In genomic region chr11:19418221-19418620, GRCh38 we compare ENCODE assay signal across 21 cellular contexts.
DNase-seq lines count a peak whose midpoint lies in the region; ATAC-seq, FAIRE-seq and TF ChIP-seq lines count a peak whose summit lies in the region.
"Had no signal": no experiment of that assay in that cellular context is flagged by ENCODE, and none has a peak within 500 bp of the region (broad histone marks: within the 10 kb centered on the region; RNA-seq: fewer than 3 reads in every experiment).

No MANE protein-coding gene starts in this region.

- POLR2A ChIA-PET in A549 (lab: Yijun Ruan, JAX): no interaction called here
- POLR2A ChIA-PET in IMR-90 (lab: Charles Lee; ENCODE audit: unreplicated experiment): no interaction called here

- H2AFZ ChIP-seq in IMR-90 (replicated peaks; ENCODE audit: low read length, poor library complexity) (no peak overlapping the region), neural progenitor cell (replicated peaks) (no peak overlapping the region)
- H2AFZ ChIP-seq: GM23338 had no signal

- H3K9me3 ChIP-seq in A549 (no peaks in the 10 kb centered on the region), IMR-90 (ENCODE audit: control insufficient read depth, insufficient read depth, low read length) (no peaks in the 10 kb centered on the region), RWPE2 (ENCODE audit: severe bottlenecking) (no peaks in the 10 kb centered on the region), neural progenitor cell (ENCODE audit: low read depth) (no peaks in the 10 kb centered on the region)

- H2AK9ac ChIP-seq in IMR-90 (replicated peaks; ENCODE audit: low read depth, low read length, poor library complexity): peak overlapping the region; percentile 43

- H3K4me2 ChIP-seq in A549 (peak overlapping the region; percentile 82; the same call in 2 of the 3 replicates), IMR-90 (ENCODE audit: low read depth, low read length) (no peak overlapping the region), neural progenitor cell (no peak overlapping the region)
- H3K4me2 ChIP-seq: GM23338 had no signal

- CTCF ChIA-PET in A549 (lab: Yijun Ruan, JAX) (interaction anchor here (1.0 to 1.9 kb wide), 2 partner anchors 8 to 38 kb away, joined by 3 to 4 read pairs; no protein-coding TSS in a partner anchor), IMR-90 (lab: Yijun Ruan, JAX) (interaction anchor here (1.0 kb wide), 1 partner anchor 67 kb away, joined by 3 read pairs; no protein-coding TSS in a partner anchor)

- no peak for TF ChIP-seq EP300 in A549 (IDR thresholded peaks at IDR 0.05)

- no peak overlapping the region for H3K56ac ChIP-seq in IMR-90 (ENCODE audit: extremely low read depth, insufficient read depth, low read length)

- no peak overlapping the region; the same call in 1 of the 2 replicates for H3K23ac ChIP-seq in IMR-90 (ENCODE audit: low read depth, low read length)

- ATAC-seq in A549 (no peak), IMR-90 (ENCODE audit: low read depth) (no peak), RWPE2 (ENCODE audit: low read depth) (no peak), GM18870 (IDR thresholded peaks at IDR 0.05; ENCODE audit: unreplicated experiment) (no peak), HG02973 (IDR thresholded peaks at IDR 0.05; ENCODE audit: unreplicated experiment) (no peak)
- ATAC-seq: CD8-positive, alpha-beta T cell; GM23338; HCT116 had no signal

- H3K4me3 Mint-ChIP-seq in neural progenitor cell: no peak overlapping the region
- H3K4me3 Mint-ChIP-seq: CD4-positive, CD25-positive, alpha-beta regulatory T cell; CD8-positive, alpha-beta T cell; GM23338 had no signal

- in situ Hi-C loops in IMR-90 (cut with MboI; ENCODE audit: low sequenced_read_pairs): no loop called here

- no peaks in the 10 kb centered on the region; a peak in 1 of 4 replicates for H3K79me1 ChIP-seq in IMR-90 (ENCODE audit: low read depth in 1 of 2, low read length in 2 of 2)

- H3K9me3 Mint-ChIP-seq in neural progenitor cell: peaks cover 23% of the 10 kb centered on the region
- H3K9me3 Mint-ChIP-seq: CD8-positive, alpha-beta T cell; GM23338 had no signal

- no peaks in the 10 kb centered on the region for H3K79me2 ChIP-seq in neural progenitor cell (ENCODE audit: low read depth)

- H3K27ac ChIP-seq in A549 (peak overlapping the region; percentile 61 to 75; a peak in 4 of 6 replicates), IMR-90 (ENCODE audit: insufficient read depth, low read length) (no peak overlapping the region), RWPE2 (ENCODE audit: poor library complexity, severe bottlenecking) (peak overlapping the region; percentile 68), neural progenitor cell (no peak overlapping the region)
- H3K27ac ChIP-seq: 22Rv1 had no signal

- no peak overlapping the region for H3K9ac ChIP-seq in IMR-90 (ENCODE audit: low read depth, low read length)
- H3K9ac ChIP-seq in neural progenitor cell: no peak overlapping the region

- peaks cover 25% of the 10 kb centered on the region for H3K4me1 Mint-ChIP-seq in neural progenitor cell
- H3K4me1 Mint-ChIP-seq: CD4-positive, CD25-positive, alpha-beta regulatory T cell had no signal

- peak overlapping the region; percentile 63; the same call in 1 of the 2 replicates for H3K18ac ChIP-seq in IMR-90 (ENCODE audit: low read depth, low read length)

- H3K27ac Mint-ChIP-seq in neural progenitor cell: peak overlapping the region; percentile 17
- H3K27ac Mint-ChIP-seq: CD4-positive, CD25-positive, alpha-beta regulatory T cell; CD8-positive, alpha-beta T cell; GM23338; H9 had no signal

- peak overlapping the region; percentile 80 for H3K14ac ChIP-seq in IMR-90 (replicated peaks; ENCODE audit: low read depth, low read length)

- H3K27me3 Mint-ChIP-seq in neural progenitor cell (ENCODE audit: insufficient read depth, low read depth): no peaks in the 10 kb centered on the region

- peak overlapping the region; percentile 90; the same call in 2 of the 3 replicates for H2BK15ac ChIP-seq in IMR-90 (ENCODE audit: low read depth, low read length)

- dilution Hi-C loops in IMR-90 (cut with HindIII; ENCODE audit: low sequenced_read_pairs, unreplicated experiment): no loop called here

- peak overlapping the region; percentile 73 for H2BK5ac ChIP-seq in IMR-90 (ENCODE audit: low read depth, low read length, poor library complexity, severe bottlenecking)

- BruUV-seq in IMR-90 (replicated peaks; lab: Mats Ljungman, UMichigan): no TSS peak

- H3K27me3 ChIP-seq in IMR-90 (ENCODE audit: control insufficient read depth, insufficient read depth, low read length) (no peaks in the 10 kb centered on the region), RWPE2 (ENCODE audit: insufficient read depth, poor library complexity, severe bottlenecking) (no peaks in the 10 kb centered on the region), neural progenitor cell (no peaks in the 10 kb centered on the region)

- H2BK20ac ChIP-seq in IMR-90 (ENCODE audit: low read depth, low read length): peak overlapping the region; percentile 49

- no peak overlapping the region for H3K4me3 ChIP-seq in A549
- no peak overlapping the region for H3K4me3 ChIP-seq in IMR-90 (ENCODE audit: insufficient read depth, low read depth, low read length)
- H3K4me3 ChIP-seq in RWPE2 (ENCODE audit: severe bottlenecking): no peak overlapping the region
- no peak overlapping the region for H3K4me3 ChIP-seq in neural progenitor cell
- H3K4me3 ChIP-seq: GM23338 had no signal

- peak overlapping the region; percentile 87; the same call in 1 of the 2 replicates for H2AK5ac ChIP-seq in IMR-90 (ENCODE audit: low read depth, low read length)

- peaks cover 31% of the 10 kb centered on the region for H3K4me1 ChIP-seq in A549
- H3K4me1 ChIP-seq in IMR-90 (ENCODE audit: control insufficient read depth, insufficient read depth, low read length): peaks cover 16% of the 10 kb centered on the region
- peaks cover 23% of the 10 kb centered on the region for H3K4me1 ChIP-seq in RWPE2 (ENCODE audit: insufficient read depth, poor library complexity, severe bottlenecking)
- no peaks in the 10 kb centered on the region for H3K4me1 ChIP-seq in neural progenitor cell

- peak overlapping the region; percentile 89 for H2BK120ac ChIP-seq in IMR-90 (ENCODE audit: low read depth, low read length)

- H4K91ac ChIP-seq in IMR-90 (ENCODE audit: insufficient read depth, low read depth, low read length): peak overlapping the region; percentile 92

- intact Hi-C loops in IMR-90 (cut with micrococcal nuclease): no loop called here

- peak overlapping the region; percentile 85 for H3K4ac ChIP-seq in IMR-90 (ENCODE audit: low read depth, low read length)

- FAIRE-seq in A549 (lab: Jason Lieb, UNC): no peak
- FAIRE-seq: A204.1, GM12892, GM19239 had no signal

- H3K36me3 ChIP-seq in IMR-90 (ENCODE audit: control insufficient read depth, insufficient read depth, low read length): no peaks in the 10 kb centered on the region
- H3K36me3 ChIP-seq in RWPE2 (ENCODE audit: low read depth): no peaks in the 10 kb centered on the region
- no peaks in the 10 kb centered on the region for H3K36me3 ChIP-seq in neural progenitor cell

- peak overlapping the region; percentile 38 to 57; a peak in 3 of 4 replicates for H4K8ac ChIP-seq in IMR-90 (ENCODE audit: low read depth in 2 of 2, low read length in 2 of 2)

- TF ChIP-seq CTCF in A549 (IDR thresholded peaks at IDR 0.05) (no peak), IMR-90 (conservative IDR thresholded peaks at IDR 0.05; ENCODE audit: low read depth, low read length) (no peak), RWPE2 (IDR thresholded peaks at IDR 0.05; ENCODE audit: poor library complexity, severe bottlenecking) (no peak), neural progenitor cell (IDR thresholded peaks at IDR 0.05) (no peak), GM10266 (IDR thresholded peaks at IDR 0.05; ENCODE audit: control insufficient read depth, insufficient read depth, low read depth, missing control alignments) (no peak)

- H3F3A ChIP-seq in neural progenitor cell (ENCODE audit: low read depth): no peaks in the 10 kb centered on the region

- 98% methylated on average over 2 of the region's 2 CpGs for WGBS in A549 (ENCODE audit: missing lambda C conversion rate)
- WGBS in IMR-90 (ENCODE audit: extremely low coverage in 2 of 2, insufficient read length in 1 of 2), 2 experiments: 80% methylated on average over 1 of the region's 2 CpGs; no CpG with 5 or more reads in 1 of the 2 experiments

- H3K9me1 ChIP-seq in IMR-90 (ENCODE audit: insufficient read depth, low read length): peaks cover 13% of the 10 kb centered on the region

- TF ChIP-seq POLR2A in A549 (IDR thresholded peaks at IDR 0.05; ENCODE audit: low read length): no peak
- no peak for TF ChIP-seq POLR2A in IMR-90 (IDR thresholded peaks at IDR 0.05; ENCODE audit: low read depth, low read length)

- DNase-seq in A549 (ENCODE audit: low read depth in 1 of 2, low spot score in 1 of 2): no peak
- DNase-seq in IMR-90: no peak
- no peak for DNase-seq in RWPE2 (ENCODE audit: low spot score)
- no peak for DNase-seq in neural progenitor cell (ENCODE audit: low spot score)
- DNase-seq in GM10266 (ENCODE audit: extremely low spot score): no peak
- DNase-seq in CD1c-positive myeloid dendritic cell (ENCODE audit: extremely low spot score): no peak
- DNase-seq: C1 segment of cervical spinal cord; CD4-positive, CD25-positive, alpha-beta regulatory T cell; CD8-positive, alpha-beta T cell; DMS53; DMS79 treated with DMSO at 0.1 percent for 48 hours; GF-D8; H9 had no signal

- TF ChIP-seq RAD21 in A549 (conservative IDR thresholded peaks at IDR 0.05 in 1 of 2, IDR thresholded peaks at IDR 0.05 in 1 of 2): no peak
- TF ChIP-seq RAD21 in IMR-90 (IDR thresholded peaks at IDR 0.05; ENCODE audit: low read length): no peak

- H3K36me3 Mint-ChIP-seq in neural progenitor cell: no peaks in the 10 kb centered on the region
- H3K36me3 Mint-ChIP-seq: CD4-positive, CD25-positive, alpha-beta regulatory T cell; CD8-positive, alpha-beta T cell had no signal

- H4K20me1 ChIP-seq in IMR-90 (ENCODE audit: insufficient read depth, low read length): no peaks in the 10 kb centered on the region
- no peaks in the 10 kb centered on the region for H4K20me1 ChIP-seq in neural progenitor cell (ENCODE audit: low read depth)

- H4K5ac ChIP-seq in IMR-90 (ENCODE audit: low read depth, low read length): peak overlapping the region; percentile 24; the same call in 1 of the 2 replicates

TF ChIP-seq in A549, 52 proteins besides CTCF, POLR2A, EP300 and RAD21:
- TF ChIP-seq NPAS2 (CRISPR knock-in tag; IDR thresholded peaks at IDR 0.05; ENCODE audit: borderline replicate concordance) (no peak), CBX2 (IDR thresholded peaks at IDR 0.05; ENCODE audit: borderline replicate concordance, low read depth) (no peak), POLR2AphosphoS2 (conservative IDR thresholded peaks at IDR 0.05; ENCODE audit: low read length) (no peak), HOXA7 (CRISPR knock-in tag; IDR thresholded peaks at IDR 0.05) (no peak)

TF ChIP-seq in IMR-90, 13 proteins besides CTCF, POLR2A, EP300 and RAD21 (continues in another document):
- TF ChIP-seq RCOR1 (IDR thresholded peaks at IDR 0.05; ENCODE audit: insufficient replicate concordance, low read length): no peak

Comparison
In these comparisons a context has a peak if more than half of its experiments do, and no peak if none do; other contexts are left out.
1. H3K27ac ChIP-seq: peak in A549 (2 of 2) and RWPE2 (single experiment); none in IMR-90 (single experiment) and neural progenitor cell (single experiment).